ENCODE assay signal across 20 cellular contexts in the genomic region with DNA sequence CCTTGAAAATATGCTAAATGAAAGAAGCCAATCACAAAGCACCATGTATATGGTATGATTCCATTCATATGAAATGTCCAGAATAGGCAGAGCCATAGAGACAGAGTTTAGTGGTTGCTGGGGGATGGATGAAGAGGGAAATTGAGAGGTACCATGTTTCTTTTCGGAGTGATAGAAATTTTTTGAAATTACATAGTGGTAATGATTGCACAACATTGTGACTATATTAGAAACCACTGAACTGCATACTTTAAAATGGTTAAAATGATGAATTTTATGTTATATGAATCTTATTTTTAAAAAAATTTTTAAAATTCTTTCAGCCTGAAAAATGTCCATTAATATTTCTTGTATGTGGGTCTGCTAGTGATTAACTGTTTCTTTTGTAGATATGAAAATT.
"Had no signal": no experiment of that assay in that cellular context is flagged by ENCODE, and none has a peak within 500 bp of the region (broad histone marks: within the 10 kb centered on the region; RNA-seq: fewer than 3 reads in every experiment).

No MANE protein-coding gene starts in this region.

- H3K9me3 ChIP-seq: SJSA1 had no signal

- FAIRE-seq: RCC 7860 had no signal

- H3K27ac ChIP-seq: SJSA1, SK-N-MC had no signal

- H3K27me3 ChIP-seq: SJSA1 had no signal

- H3K4me1 ChIP-seq: SJSA1 had no signal

- DNase-seq: KBM-7, MV-4-11, NCI-H1048, NCI-H1105 treated with DMSO at 0.1 percent for 48 hours, NCI-H1417 treated with DMSO at 0.1 percent for 48 hours, NCI-H146, NCI-H1694 treated with DMSO at 0.1 percent for 48 hours, NCI-H1930, NCI-H2081, NCI-H2107, NCI-H2227 treated with DMSO at 0.1 percent for 48 hours, NCI-H524, NCI-H526 treated with DMSO at 0.1 percent for 48 hours, NCI-H748 treated with DMSO at 0.1 percent for 48 hours, Right ventricle myocardium superior, RPMI8226, SIG-M5 had no signal

- H3K4me3 ChIP-seq: SJSA1, SK-N-MC had no signal
